Comparison of ENCODE assay signal across 36 cellular contexts in genomic region chr1:86455078-86455477, GRCh38.
"Had no signal": no experiment of that assay in that cellular context is flagged by ENCODE, and none has a peak within 500 bp of the region (broad histone marks: within the 10 kb centered on the region; RNA-seq: fewer than 3 reads in every experiment).

No MANE protein-coding gene starts in this region.

- H3K36me3 Mint-ChIP-seq: activated CD4-positive, alpha-beta memory T cell treated with anti-CD3 and anti-CD28 coated beads for 36 hours; activated naive CD4-positive, alpha-beta T cell treated with anti-CD3 and anti-CD28 coated beads, Interleukin-2, amount 50 U/mL, for 72 hours had no signal

- H3K4me1 ChIP-seq: adrenal gland, body of pancreas, breast epithelium, SJCRH30 had no signal

- H3K27ac ChIP-seq: adrenal gland, body of pancreas, breast epithelium, coronary artery, KMS-11, SJCRH30, SK-N-MC, VCaP had no signal

- H3K4me1 Mint-ChIP-seq: activated B cell treated with CpG ODN at 0.5 μM for 24 hours had no signal

- DNase-seq: activated B cell treated with CpG ODN at 0.5 μM for 24 hours; activated CD4-positive, alpha-beta memory T cell treated with anti-CD3 and anti-CD28 coated beads for 36 hours; activated CD4-positive, alpha-beta T cell treated with anti-CD3 and anti-CD28 coated beads for 4 hours; activated CD4-positive, alpha-beta T cell treated with anti-CD3 and anti-CD28 coated beads, Interleukin-2, amount 50 U/mL, for 1 hour; activated CD4-positive, CD25-positive, alpha-beta regulatory T cell treated with anti-CD3 and anti-CD28 coated beads, Interleukin-2, amount 50 U/mL, for 72 hours; activated CD8-positive, alpha-beta memory T cell treated with anti-CD3 and anti-CD28 coated beads, Interleukin-2, amount 50 U/mL, for 4 hours; activated gamma-delta T cell treated with Interleukin-2 at 50 U/mL for 16 hours; activated naive CD4-positive, alpha-beta T cell treated with anti-CD3 and anti-CD28 coated beads for 36 hours; activated T-cell treated with anti-CD3 and anti-CD28 coated beads for 4 hours; activated T-cell treated with anti-CD3 and anti-CD28 coated beads, Interleukin-2, amount 50 U/mL, for 4 hours; adrenal gland; body of pancreas; NCI-H1092 treated with DMSO at 0.1 percent for 48 hours; NCI-H1417; NCI-H146; NCI-H187; NCI-H2029 treated with DMSO at 0.1 percent for 48 hours; NCI-H2107; NCI-H2171; NCI-H510A; NCI-H526; NCI-H748 treated with DMSO at 0.1 percent for 48 hours; NK-92 treated with Interleukin-12 subunit alpha and Interleukin-12 subunit beta, amount 100 ng/mL, for 24 hours; SHP77; SJCRH30; SW 1271; T-helper 1 cell; T-helper 2 cell; T1000 had no signal

- H3K36me3 ChIP-seq: adrenal gland, breast epithelium, SJCRH30 had no signal

- H3K27me3 ChIP-seq: adrenal gland, body of pancreas, breast epithelium, SJCRH30 had no signal

- H3K4me3 Mint-ChIP-seq: activated B cell treated with CpG ODN at 0.5 μM for 24 hours; activated CD4-positive, alpha-beta memory T cell treated with anti-CD3 and anti-CD28 coated beads for 36 hours; activated naive CD4-positive, alpha-beta T cell treated with anti-CD3 and anti-CD28 coated beads for 36 hours; activated T-cell treated with anti-CD3 and anti-CD28 coated beads, Interleukin-2, amount 50 U/mL, for 4 hours; activated T-helper 1 cell treated with anti-CD3 and anti-CD28 coated beads, Interleukin-12 subunit alpha, Interleukin-12 subunit beta, Interleukin-2, Interleukin-4 antibody, amounts not matched to agents 30 ng/mL and 10 ng/mL and 1 ng/mL, durations not matched to agents 14 hours and 24 hours and 36 hours had no signal

- H3K27ac Mint-ChIP-seq: activated B cell treated with CpG ODN at 0.5 μM for 24 hours; activated CD4-positive, alpha-beta memory T cell treated with anti-CD3 and anti-CD28 coated beads for 36 hours; activated naive CD4-positive, alpha-beta T cell treated with anti-CD3 and anti-CD28 coated beads for 36 hours; activated naive CD4-positive, alpha-beta T cell treated with anti-CD3 and anti-CD28 coated beads, Interleukin-2, amount 50 U/mL, for 72 hours; activated T-helper 1 cell treated with anti-CD3 and anti-CD28 coated beads, Interleukin-12 subunit alpha, Interleukin-12 subunit beta, Interleukin-2, Interleukin-4 antibody, amounts not matched to agents 30 ng/mL and 10 ng/mL and 1 ng/mL, durations not matched to agents 14 hours and 24 hours and 36 hours had no signal

- H3K9me3 Mint-ChIP-seq: activated B cell treated with CpG ODN at 0.5 μM for 24 hours; activated CD4-positive, alpha-beta memory T cell treated with anti-CD3 and anti-CD28 coated beads for 36 hours; activated naive CD4-positive, alpha-beta T cell treated with anti-CD3 and anti-CD28 coated beads for 36 hours; activated naive CD4-positive, alpha-beta T cell treated with anti-CD3 and anti-CD28 coated beads, Interleukin-2, amount 50 U/mL, for 72 hours; activated T-cell treated with anti-CD3 and anti-CD28 coated beads, Interleukin-2, amount 50 U/mL, for 4 hours; activated T-helper 1 cell treated with anti-CD3 and anti-CD28 coated beads, Interleukin-12 subunit alpha, Interleukin-12 subunit beta, Interleukin-2, Interleukin-4 antibody, amounts not matched to agents 30 ng/mL and 10 ng/mL and 1 ng/mL, durations not matched to agents 14 hours and 24 hours and 36 hours had no signal

- H3K4me3 ChIP-seq: adrenal gland, body of pancreas, breast epithelium, coronary artery, SJCRH30, SK-N-MC had no signal
